Comparison of ENCODE assay signal across 9 cellular contexts in genomic region chr12:13103391-13104033, GRCh38. TPM values are rescaled to one million over a fixed set of nuclear protein-coding genes. Genes with fewer than 3 reads are reported as not detected.
DNase-seq lines count a peak whose midpoint lies in the region; ATAC-seq and TF ChIP-seq lines count a peak whose summit lies in the region.
"Had no signal": no experiment of that assay in that cellular context is flagged by ENCODE, and none has a peak within 500 bp of the region (broad histone marks: within the 10 kb centered on the region; RNA-seq: fewer than 3 reads in every experiment).

Gene GSG1, minus strand, starts transcription at chr12:13103667. Its CDS starts 155 bp downstream, at chr12:13103512.

- H3K36me3 ChIP-seq in MG63: no peaks in the 10 kb centered on the region
- no peaks in the 10 kb centered on the region for H3K36me3 ChIP-seq in psoas muscle (ENCODE audit: insufficient read depth in 1 of 2, low read depth in 1 of 2)
- H3K36me3 ChIP-seq in endodermal cell (ENCODE audit: control insufficient read depth, insufficient read depth, low read length): no peaks in the 10 kb centered on the region

- H3K27me3 ChIP-seq in MG63 (no peaks in the 10 kb centered on the region), psoas muscle (ENCODE audit: insufficient read depth in 3 of 3, low read length in 2 of 3) (no peaks in the 10 kb centered on the region), endodermal cell (ENCODE audit: control insufficient read depth, insufficient read depth, low read length, poor library complexity, severe bottlenecking) (no peaks in the 10 kb centered on the region)

- intact Hi-C loops in psoas muscle (cut with DNase I): loop anchor here in 1 of 2 donors (5.0 kb wide), 1 partner anchor 104 kb away; no protein-coding TSS in a partner anchor

- no peak for ATAC-seq in effector memory CD8-positive, alpha-beta T cell (replicated peaks)
- ATAC-seq in psoas muscle: no peak
- no peak for ATAC-seq in HG03442 (IDR thresholded peaks at IDR 0.05; ENCODE audit: unreplicated experiment)

- H3K4me3 Mint-ChIP-seq in effector memory CD8-positive, alpha-beta T cell: peak within 1 kb of the TSS; percentile 80 to 86
- no peak within 1 kb of the TSS for H3K4me3 Mint-ChIP-seq in endodermal cell

- TF ChIP-seq CTCF in psoas muscle (IDR thresholded peaks at IDR 0.05): no peak
- no peak for TF ChIP-seq CTCF in endodermal cell (conservative IDR thresholded peaks at IDR 0.05)
- TF ChIP-seq CTCF in coronary artery (IDR thresholded peaks at IDR 0.05): no peak

- H3K27ac ChIP-seq in psoas muscle: peak within 1 kb of the TSS; percentile 85
- no peak within 1 kb of the TSS for H3K27ac ChIP-seq in endodermal cell (ENCODE audit: low read depth, low read length)
- H3K27ac ChIP-seq in coronary artery: peak within 1 kb of the TSS in 1 of 2 donors; percentile 97

- H3K27ac Mint-ChIP-seq in effector memory CD8-positive, alpha-beta T cell: peak within 1 kb of the TSS; percentile 97 to 98
- no peak within 1 kb of the TSS for H3K27ac Mint-ChIP-seq in endodermal cell

- peak; percentile 30 for DNase-seq in CD1c-positive myeloid dendritic cell (ENCODE audit: extremely low spot score)
- peak; percentile 33 for DNase-seq in MG63
- DNase-seq in effector memory CD8-positive, alpha-beta T cell: no peak
- no peak for DNase-seq in psoas muscle
- no peak for DNase-seq in NK-92 (lab: John Stamatoyannopoulos, UW; ENCODE audit: unreplicated experiment)
- no peak for DNase-seq in endodermal cell
- DNase-seq in coronary artery (ENCODE audit: low spot score): no peak
- DNase-seq: NCI-H510A had no signal

- peaks cover 6% of the 10 kb centered on the region for H3K4me1 ChIP-seq in psoas muscle
- peaks cover 9% of the 10 kb centered on the region for H3K4me1 ChIP-seq in endodermal cell (ENCODE audit: control insufficient read depth, insufficient read depth, low read length)

- 84 to 91% (median 89%) methylated on average over 8 of the region's 8 CpGs for WGBS in psoas muscle, 3 donors
- WGBS in endodermal cell (ENCODE audit: insufficient coverage in 1 of 2, insufficient read length in 1 of 2), 2 experiments: 88 to 94% methylated on average over 2 to 8 of the region's 8 CpGs

- H3K9ac ChIP-seq in endodermal cell (ENCODE audit: extremely low read depth, low read length, poor library complexity, severe bottlenecking): no peak within 1 kb of the TSS

- peaks cover 19% of the 10 kb centered on the region for H3K36me3 Mint-ChIP-seq in effector memory CD8-positive, alpha-beta T cell (ENCODE audit: insufficient read depth)
- no peaks in the 10 kb centered on the region for H3K36me3 Mint-ChIP-seq in endodermal cell (ENCODE audit: low read depth)

- H3K9me3 ChIP-seq in MG63: no peaks in the 10 kb centered on the region
- H3K9me3 ChIP-seq in psoas muscle: no peaks in the 10 kb centered on the region
- H3K9me3 ChIP-seq in endodermal cell (ENCODE audit: control insufficient read depth, low read length): peaks cover 5% of the 10 kb centered on the region

- no peaks in the 10 kb centered on the region for H3K9me3 Mint-ChIP-seq in effector memory CD8-positive, alpha-beta T cell
- H3K9me3 Mint-ChIP-seq in endodermal cell: peaks cover 7% of the 10 kb centered on the region

- H3K4me3 ChIP-seq in MG63 (no peak within 1 kb of the TSS), psoas muscle (no peak within 1 kb of the TSS), endodermal cell (ENCODE audit: low read length) (no peak within 1 kb of the TSS), coronary artery (no peak within 1 kb of the TSS)

- H3K4me1 Mint-ChIP-seq in effector memory CD8-positive, alpha-beta T cell (ENCODE audit: low read depth in 2 of 2): peaks cover 10 to 20% of the 10 kb centered on the region in 2 donors
- H3K4me1 Mint-ChIP-seq in endodermal cell: peaks cover 21% of the 10 kb centered on the region

- peaks cover 2 to 4% of the 10 kb centered on the region in 2 donors for H3K27me3 Mint-ChIP-seq in effector memory CD8-positive, alpha-beta T cell
- H3K27me3 Mint-ChIP-seq in endodermal cell (ENCODE audit: insufficient read depth): peaks cover 17% of the 10 kb centered on the region

RNA-seq across cellular contexts. Expression of gene GSG1, which starts in this region (rescaled TPM):
- total RNA-seq in MG63 (2014; rRNA removed; shearing (Covaris generic); ENCODE audit: low replicate concordance): 0.33 TPM in 1 of 2 replicates, not detected in the other
- total RNA-seq in psoas muscle (not detected), endodermal cell (under 1 TPM in 1 of 2 donors, not detected in 1; 0.31 TPM)
- polyA plus RNA-seq in psoas muscle: not detected
- 0.32 TPM for polyA plus RNA-seq in endodermal cell (2013, experiment 1 of 2)
- 0.12 TPM for polyA plus RNA-seq in endodermal cell (2013, experiment 2 of 2)

Comparison
In these comparisons a context has a peak if more than half of its experiments do, and no peak if none do; other contexts are left out.
1. Peak in DNase-seq in MG63; RNA of the gene not detected or under 1 TPM.